1 cellular context compared by ENCODE assay signal in the genomic region with DNA sequence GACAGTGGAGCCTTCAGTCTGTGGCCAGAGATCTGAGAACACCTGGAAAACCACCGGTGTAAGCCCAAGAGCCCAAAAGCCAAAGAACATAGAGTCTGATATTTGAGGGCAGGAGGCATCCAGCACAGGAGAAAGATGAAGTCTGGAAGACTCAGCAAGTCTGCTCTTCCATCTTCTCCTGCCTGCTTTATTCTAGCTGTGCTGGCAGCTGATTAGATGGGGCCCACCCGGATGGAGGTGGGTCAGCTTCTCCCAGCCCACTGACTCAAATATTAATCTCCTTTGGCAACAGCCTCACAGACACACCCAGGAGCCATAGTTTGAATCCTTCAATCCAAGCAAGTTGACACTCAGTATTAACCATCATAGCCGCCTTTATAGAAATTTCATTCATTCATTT.
A peak's percentile ranks its signal among the peaks of the same experiment; 100 is the strongest.
TF ChIP-seq lines count a peak whose summit lies in the region.

No MANE protein-coding gene starts in this region.

TF ChIP-seq in K562, 482 proteins besides CTCF, POLR2A, EP300 and RAD21:
- TF ChIP-seq ZNF134 (CRISPR knock-in tag; conservative IDR thresholded peaks at IDR 0.05) = peak; percentile 82
